8 cellular contexts compared by ENCODE assay signal in the genomic region with DNA sequence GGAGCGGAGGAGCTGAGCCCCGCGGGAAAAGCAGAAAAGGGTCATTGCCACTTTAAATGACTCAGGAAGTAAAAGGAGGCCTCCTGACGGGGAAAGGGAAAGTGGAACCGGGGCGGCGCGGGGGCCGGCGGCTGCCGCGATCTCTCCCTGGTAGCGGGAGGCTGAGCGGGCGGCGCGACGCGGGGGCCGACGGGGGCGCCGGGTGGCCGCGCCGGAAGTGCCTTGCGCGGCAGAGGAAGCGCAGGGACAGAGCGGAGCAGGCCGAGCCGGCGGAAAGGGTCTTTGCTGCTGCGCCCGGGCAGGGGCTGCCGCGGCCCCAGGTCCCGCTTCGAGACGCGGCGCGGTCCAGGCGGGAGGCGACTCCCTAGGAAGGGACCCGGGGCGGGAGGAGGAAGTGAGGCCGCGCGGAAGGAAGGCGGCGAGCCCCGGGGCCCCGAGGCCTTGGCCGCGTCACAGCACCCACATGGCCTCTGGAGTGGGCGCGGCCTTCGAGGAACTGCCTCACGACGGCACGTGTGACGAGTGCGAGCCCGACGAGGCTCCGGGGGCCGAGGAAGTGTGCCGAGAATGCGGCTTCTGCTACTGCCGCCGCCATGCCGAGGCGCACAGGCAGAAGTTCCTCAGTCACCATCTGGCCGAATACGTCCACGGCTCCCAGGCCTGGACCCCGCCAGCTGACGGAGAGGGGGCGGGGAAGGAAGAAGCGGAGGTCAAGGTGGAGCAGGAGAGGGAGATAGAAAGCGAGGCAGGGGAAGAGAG. TPM values are rescaled to one million over a fixed set of nuclear protein-coding genes. Genes with fewer than 3 reads are reported as not detected.
DNase-seq lines count a peak whose midpoint lies in the region; ATAC-seq, FAIRE-seq and TF ChIP-seq lines count a peak whose summit lies in the region.

A gene with protein sequence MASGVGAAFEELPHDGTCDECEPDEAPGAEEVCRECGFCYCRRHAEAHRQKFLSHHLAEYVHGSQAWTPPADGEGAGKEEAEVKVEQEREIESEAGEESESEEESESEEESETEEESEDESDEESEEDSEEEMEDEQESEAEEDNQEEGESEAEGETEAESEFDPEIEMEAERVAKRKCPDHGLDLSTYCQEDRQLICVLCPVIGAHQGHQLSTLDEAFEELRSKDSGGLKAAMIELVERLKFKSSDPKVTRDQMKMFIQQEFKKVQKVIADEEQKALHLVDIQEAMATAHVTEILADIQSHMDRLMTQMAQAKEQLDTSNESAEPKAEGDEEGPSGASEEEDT (plus strand): TSS at position 127 of the 759 bp plus-strand sequence. CDS start 337 bp downstream, at position 464.

- DNase-seq in GDM1 (lab: John Stamatoyannopoulos, UW) (peak; percentile 76), H54 (ENCODE audit: insufficient read length, low spot score) (peak; percentile 74), M059J (ENCODE audit: low read depth) (peak; percentile 88), SKM-1 treated with dmso at 0.1 percent for 144 hours (lab: John Stamatoyannopoulos, UW; ENCODE audit: unreplicated experiment) (peak; percentile 84), head of caudate nucleus (peak; percentile 20 to 95 (median 88)), pancreas (peak; percentile 74 to 89 (median 82)), tibial artery (peak; percentile 76 to 92)

- H3K27ac Mint-ChIP-seq in activated naive CD8-positive, alpha-beta T cell = peak within 1 kb of the TSS; percentile 99

- peak; percentile 60 for TF ChIP-seq POLR2A in H54 (IDR thresholded peaks at IDR 0.05; ENCODE audit: low read depth, low read length)

- H3K27ac ChIP-seq in pancreas (peak within 1 kb of the TSS; percentile 93 to 98 (median 96)), tibial artery (peak within 1 kb of the TSS; percentile 92 to 95)

- H3K27me3 ChIP-seq in pancreas = no peaks in the 10 kb centered on the region
- no peaks in the 10 kb centered on the region for H3K27me3 ChIP-seq in tibial artery

- no peaks in the 10 kb centered on the region for H3K27me3 Mint-ChIP-seq in activated naive CD8-positive, alpha-beta T cell

- H3K4me1 ChIP-seq in pancreas = peaks cover 0 to 15% (median 13%) of the 10 kb centered on the region in 3 donors
- H3K4me1 ChIP-seq in tibial artery = peaks cover 0 to 24% (median 13%) of the 10 kb centered on the region in 4 donors

- intact Hi-C loops in head of caudate nucleus (cut with DNase I) (loop anchor here (2.0 to 10.0 kb wide), 2 partner anchors 44 to 152 kb away; a partner anchor contains a TSS), pancreas (cut with DNase I) (no loop called here), tibial artery (cut with DNase I; ENCODE audit: low total_unique reads) (loop anchor here (5.0 kb wide), 1 partner anchor 46 kb away; a partner anchor contains a TSS)

- FAIRE-seq in H54 (lab: Jason Lieb, UNC) (no peak), pancreas (lab: Jason Lieb, UNC) (no peak)

- H3K9me3 Mint-ChIP-seq in activated naive CD8-positive, alpha-beta T cell (ENCODE audit: low read depth) = peaks cover 25% of the 10 kb centered on the region

- H3K36me3 Mint-ChIP-seq in activated naive CD8-positive, alpha-beta T cell = peaks cover 29% of the 10 kb centered on the region

- no peaks in the 10 kb centered on the region for H3K36me3 ChIP-seq in pancreas
- no peaks in the 10 kb centered on the region for H3K36me3 ChIP-seq in tibial artery

- peak; percentile 93 to 95 (median 94) for ATAC-seq in pancreas

- TF ChIP-seq CTCF in pancreas (IDR thresholded peaks at IDR 0.05) (no peak), tibial artery (IDR thresholded peaks at IDR 0.05) (no peak)

- H3K9me3 ChIP-seq in pancreas = no peaks in the 10 kb centered on the region
- H3K9me3 ChIP-seq in tibial artery = peaks cover 0 to 5% (median 0%) of the 10 kb centered on the region in 3 donors

- 1% methylated on average over 63 to 82 of the region's 82 CpGs for WGBS in pancreas, 2 donors

- peak within 1 kb of the TSS; percentile 98 for H3K4me3 Mint-ChIP-seq in activated naive CD8-positive, alpha-beta T cell

- H3K4me3 ChIP-seq in pancreas = peak within 1 kb of the TSS; percentile 56 to 84 (median 63)
- peak within 1 kb of the TSS; percentile 81 to 97 for H3K4me3 ChIP-seq in tibial artery

- H3K4me1 Mint-ChIP-seq in activated naive CD8-positive, alpha-beta T cell (ENCODE audit: low read depth) = peaks cover 42% of the 10 kb centered on the region

RNA-seq across cellular contexts. Expression of the gene that starts here (rescaled TPM):
- 35.8 and 50.1 TPM in 2 replicates for total RNA-seq in M059J (2014; rRNA removed; shearing (Covaris generic))
- total RNA-seq in pancreas = 10 to 100 TPM; 29.1 to 55.4 (median 43.5) TPM
- 1 to 10 TPM; 6.3 to 8.6 TPM for polyA plus RNA-seq in pancreas

Comparison
In these comparisons a context has a peak if more than half of its experiments do, and no peak if none do; other contexts are left out.
1. Peak in every context shown above with its lines: DNase-seq, ATAC-seq, H3K4me3 ChIP-seq and H3K27ac ChIP-seq.
2. intact Hi-C loops: an anchor here in head of caudate nucleus (2.0 to 10.0 kb wide) and tibial artery (5.0 kb wide); none called in pancreas.